ENCODE assay signal across 26 cellular contexts in genomic region chr3:73653877-73654276, GRCh38. TPM values are rescaled to one million over a fixed set of nuclear protein-coding genes. Genes with fewer than 3 reads are reported as not detected.
DNase-seq lines count a peak whose midpoint lies in the region; ATAC-seq and TF ChIP-seq lines count a peak whose summit lies in the region.
"Had no signal": no experiment of that assay in that cellular context is flagged by ENCODE, and none has a peak within 500 bp of the region (broad histone marks: within the 10 kb centered on the region; RNA-seq: fewer than 3 reads in every experiment).

No MANE protein-coding gene starts in this region.

- peak overlapping the region; percentile 78 to 89 (median 80) for H3K27ac Mint-ChIP-seq in nephron
- H3K27ac Mint-ChIP-seq: activated CD4-positive, alpha-beta memory T cell treated with anti-CD3 and anti-CD28 coated beads for 36 hours; activated naive CD4-positive, alpha-beta T cell treated with anti-CD3 and anti-CD28 coated beads, Interleukin-2, amount 50 U/mL, for 24 hours; activated T-helper 17 cell treated with anti-CD3 and anti-CD28 coated beads, Interleukin-2, amount 50 U/mL, for 72 hours; T-helper 1 cell treated with Interleukin-12 subunit alpha and Interleukin-12 subunit beta and Interleukin-4 antibody, amounts not matched to agents 30 μg/mL and 1 μg/mL, for 36 hours had no signal

- TF ChIP-seq CTCF in nephron (IDR thresholded peaks at IDR 0.05; ENCODE audit: unreplicated experiment in 3 of 3): no peak

- H3K36me3 Mint-ChIP-seq in nephron (ENCODE audit: low read depth): no peaks in the 10 kb centered on the region
- H3K36me3 Mint-ChIP-seq: activated CD4-positive, alpha-beta memory T cell treated with anti-CD3 and anti-CD28 coated beads for 36 hours; activated naive CD4-positive, alpha-beta T cell treated with anti-CD3 and anti-CD28 coated beads, Interleukin-2, amount 50 U/mL, for 24 hours had no signal

- peaks cover 22% of the 10 kb centered on the region for H3K4me1 Mint-ChIP-seq in nephron
- H3K4me1 Mint-ChIP-seq: activated naive CD4-positive, alpha-beta T cell treated with anti-CD3 and anti-CD28 coated beads, Interleukin-2, amount 50 U/mL, for 24 hours; activated T-helper 17 cell treated with anti-CD3 and anti-CD28 coated beads, Interleukin-2, amount 50 U/mL, for 72 hours had no signal

- H3K27me3 Mint-ChIP-seq in nephron (ENCODE audit: low read depth): peaks cover 3% of the 10 kb centered on the region
- H3K27me3 Mint-ChIP-seq: activated CD4-positive, alpha-beta memory T cell treated with anti-CD3 and anti-CD28 coated beads for 36 hours; activated naive CD4-positive, alpha-beta T cell treated with anti-CD3 and anti-CD28 coated beads, Interleukin-2, amount 50 U/mL, for 24 hours; activated T-helper 17 cell treated with anti-CD3 and anti-CD28 coated beads, Interleukin-2, amount 50 U/mL, for 72 hours had no signal

- ATAC-seq in HG02588 (IDR thresholded peaks at IDR 0.05; ENCODE audit: unreplicated experiment) (no peak), GM19397 (IDR thresholded peaks at IDR 0.05; ENCODE audit: unreplicated experiment) (no peak)
- ATAC-seq: activated T-helper 17 cell treated with anti-CD3 and anti-CD28 coated beads, Interleukin-2, amount 50 U/mL, for 72 hours; foreskin keratinocyte; left cardiac atrium had no signal

- no peaks in the 10 kb centered on the region for H3K9me3 Mint-ChIP-seq in nephron
- H3K9me3 Mint-ChIP-seq: activated CD4-positive, alpha-beta memory T cell treated with anti-CD3 and anti-CD28 coated beads for 36 hours; activated T-helper 17 cell treated with anti-CD3 and anti-CD28 coated beads, Interleukin-2, amount 50 U/mL, for 72 hours; neural crest cell; T-helper 1 cell treated with Interleukin-12 subunit alpha and Interleukin-12 subunit beta and Interleukin-4 antibody, amounts not matched to agents 30 μg/mL and 1 μg/mL, for 36 hours had no signal

- no peak overlapping the region for H3K4me3 Mint-ChIP-seq in nephron
- H3K4me3 Mint-ChIP-seq: activated CD4-positive, alpha-beta memory T cell treated with anti-CD3 and anti-CD28 coated beads for 36 hours; activated naive CD4-positive, alpha-beta T cell treated with anti-CD3 and anti-CD28 coated beads, Interleukin-2, amount 50 U/mL, for 24 hours; activated T-helper 17 cell treated with anti-CD3 and anti-CD28 coated beads, Interleukin-2, amount 50 U/mL, for 72 hours; neural crest cell; T-helper 1 cell treated with Interleukin-12 subunit alpha and Interleukin-12 subunit beta and Interleukin-4 antibody, amounts not matched to agents 30 μg/mL and 1 μg/mL, for 36 hours had no signal

- peak; percentile 86 for DNase-seq in EH (ENCODE audit: low read depth)
- DNase-seq in LHCN-M2 (ENCODE audit: low read depth): peak; percentile 34
- peak; percentile 31 for DNase-seq in dedifferentiated amniotic fluid mesenchymal stem cell (ENCODE audit: extremely low spot score)
- no peak for DNase-seq in activated T-cell treated with anti-CD3 and anti-CD28 coated beads for 4 hours
- DNase-seq: activated CD4-positive, alpha-beta memory T cell treated with anti-CD3 and anti-CD28 coated beads for 36 hours; activated CD4-positive, CD25-positive, alpha-beta regulatory T cell treated with anti-CD3 and anti-CD28 coated beads, Interleukin-2, amount 50 U/mL, for 72 hours; activated CD8-positive, alpha-beta memory T cell treated with anti-CD3 and anti-CD28 coated beads, Interleukin-2, amount 50 U/mL, for 4 hours; anterior cingulate cortex; foreskin keratinocyte; KG1; left cardiac atrium; mammary epithelial cell; NCI-H146; NCI-H2107; stimulated activated CD4-positive, alpha-beta T cell treated with anti-CD3 and anti-CD28 coated beads, Interleukin-12 subunit alpha, Interleukin-12 subunit beta, amount 100 ng/mL, for 4 hours; stimulated activated CD4-positive, alpha-beta T cell treated with anti-CD3 and anti-CD28 coated beads, Interleukin-4, amount 100 ng/mL, for 1 hour; substantia nigra; upper lobe of left lung had no signal

RNA-seq across cellular contexts. Expression of gene PDZRN3, which starts 29.1 kb away (rescaled TPM):
- 6.5 and 6.7 TPM in 2 replicates for total RNA-seq in LHCN-M2 (2014; rRNA removed)
- polyA plus RNA-seq in LHCN-M2 (2012): 3.7 TPM
- total RNA-seq: activated CD4-positive, alpha-beta memory T cell treated with anti-CD3 and anti-CD28 coated beads for 36 hours; activated T-helper 17 cell treated with anti-CD3 and anti-CD28 coated beads, Interleukin-2, amount 50 U/mL, for 72 hours; endothelial cell of umbilical vein had no signal
- polyA plus RNA-seq: endothelial cell of umbilical vein, foreskin keratinocyte had no signal
